Comparison of ENCODE assay signal across 16 cellular contexts in genomic region chr1:51964309-51964696, GRCh38. TPM values are rescaled to one million over a fixed set of nuclear protein-coding genes. Genes with fewer than 3 reads are reported as not detected.
DNase-seq lines count a peak whose midpoint lies in the region; ATAC-seq, FAIRE-seq and TF ChIP-seq lines count a peak whose summit lies in the region.
"Had no signal": no experiment of that assay in that cellular context is flagged by ENCODE, and none has a peak within 500 bp of the region (broad histone marks: within the 10 kb centered on the region; RNA-seq: fewer than 3 reads in every experiment).

No MANE protein-coding gene starts in this region.

- WGBS in A549 (ENCODE audit: missing lambda C conversion rate), result 96% methylated on average over 4 of the region's 4 CpGs
- 89% methylated on average over 4 of the region's 4 CpGs; no CpG with 5 or more reads in 1 of the 2 experiments for WGBS in IMR-90 (ENCODE audit: extremely low coverage in 2 of 2, insufficient read length in 1 of 2), 2 experiments
- 92 to 96% methylated on average over 4 of the region's 4 CpGs for WGBS in endodermal cell (ENCODE audit: insufficient coverage in 1 of 2, insufficient read length in 1 of 2), 2 experiments

- H3K18ac ChIP-seq in IMR-90 (ENCODE audit: low read depth, low read length), result peak overlapping the region; percentile 42; the same call in 1 of the 2 replicates

- H3K4me3 Mint-ChIP-seq in endodermal cell, result no peak overlapping the region
- no peak overlapping the region for H3K4me3 Mint-ChIP-seq in activated naive CD4-positive, alpha-beta T cell treated with anti-CD3 and anti-CD28 coated beads, Interleukin-2, amount 10 ng/mL, durations not matched to agents 7 days and 5 days
- H3K4me3 Mint-ChIP-seq: CD4-positive, CD25-positive, alpha-beta regulatory T cell; H9 had no signal

- peaks cover 9% of the 10 kb centered on the region for H3K9me1 ChIP-seq in IMR-90 (ENCODE audit: insufficient read depth, low read length)

- no peaks in the 10 kb centered on the region for H3K9me2 ChIP-seq in PC-9 (ENCODE audit: insufficient read depth)

- no peak for TF ChIP-seq EP300 in A549 (IDR thresholded peaks at IDR 0.05)

- no peak overlapping the region for H2AFZ ChIP-seq in IMR-90 (replicated peaks; ENCODE audit: low read length, poor library complexity)
- peak overlapping the region; percentile 63; the same call in 1 of the 2 replicates for H2AFZ ChIP-seq in PC-9
- H2AFZ ChIP-seq: GM23248 had no signal

- dilution Hi-C loops in IMR-90 (cut with HindIII; ENCODE audit: low sequenced_read_pairs, unreplicated experiment), result no loop called here

- H4K8ac ChIP-seq in IMR-90 (ENCODE audit: low read depth in 2 of 2, low read length in 2 of 2), result peak overlapping the region in 1 of 2 experiments; percentile 77; a peak in 2 of 4 replicates

- no peak overlapping the region for H3K4ac ChIP-seq in IMR-90 (ENCODE audit: low read depth, low read length)

- no peak overlapping the region for H2BK20ac ChIP-seq in IMR-90 (ENCODE audit: low read depth, low read length)

- H3K4me1 Mint-ChIP-seq in endodermal cell, result peaks cover 38% of the 10 kb centered on the region
- H3K4me1 Mint-ChIP-seq in activated naive CD4-positive, alpha-beta T cell treated with anti-CD3 and anti-CD28 coated beads, Interleukin-2, amount 10 ng/mL, durations not matched to agents 7 days and 5 days, result no peaks in the 10 kb centered on the region
- H3K4me1 Mint-ChIP-seq: CD4-positive, CD25-positive, alpha-beta regulatory T cell had no signal

- no peak overlapping the region for H3K4me3 ChIP-seq in A549
- no peak overlapping the region for H3K4me3 ChIP-seq in IMR-90 (ENCODE audit: insufficient read depth, low read depth, low read length)
- H3K4me3 ChIP-seq in PC-9, result no peak overlapping the region
- peak overlapping the region; percentile 32 for H3K4me3 ChIP-seq in endodermal cell (ENCODE audit: low read length)
- H3K4me3 ChIP-seq: BLaER1 treated with 17β-estradiol and CSF1 and Interleukin-3, amounts not matched to agents 10 nM and 100 nM; GM23248 had no signal

- no peak overlapping the region for H2BK120ac ChIP-seq in IMR-90 (ENCODE audit: low read depth, low read length)

- no peaks in the 10 kb centered on the region for H3K9me3 Mint-ChIP-seq in endodermal cell
- H3K9me3 Mint-ChIP-seq in activated naive CD4-positive, alpha-beta T cell treated with anti-CD3 and anti-CD28 coated beads, Interleukin-2, amount 10 ng/mL, durations not matched to agents 7 days and 5 days, result no peaks in the 10 kb centered on the region
- H3K9me3 Mint-ChIP-seq: CD4-positive, CD25-positive, alpha-beta regulatory T cell; H9 had no signal

- no peak overlapping the region for H3K27ac Mint-ChIP-seq in endodermal cell
- H3K27ac Mint-ChIP-seq in activated naive CD4-positive, alpha-beta T cell treated with anti-CD3 and anti-CD28 coated beads, Interleukin-2, amount 10 ng/mL, durations not matched to agents 7 days and 5 days, result no peak overlapping the region
- H3K27ac Mint-ChIP-seq: CD4-positive, CD25-positive, alpha-beta regulatory T cell; H9 had no signal

- H3K79me1 ChIP-seq in IMR-90 (ENCODE audit: low read depth in 1 of 2, low read length in 2 of 2), result peaks cover 58 to 82% of the 10 kb centered on the region in 2 experiments

- H2BK15ac ChIP-seq in IMR-90 (ENCODE audit: low read depth, low read length), result no peak overlapping the region

- no peaks in the 10 kb centered on the region for H3F3A ChIP-seq in PC-9 (ENCODE audit: insufficient read depth, low read depth)

- CTCF ChIA-PET in A549 (lab: Yijun Ruan, JAX) (no interaction called here), IMR-90 (lab: Yijun Ruan, JAX) (no interaction called here), PC-9 (lab: Charles Lee) (no interaction called here)
- CTCF ChIA-PET in activated naive CD4-positive, alpha-beta T cell treated with anti-CD3 and anti-CD28 coated beads, Interleukin-2, amount 10 ng/mL, durations not matched to agents 7 days and 5 days (lab: Charles Lee), result no interaction called here

- H3K27me3 ChIP-seq in IMR-90 (ENCODE audit: control insufficient read depth, insufficient read depth, low read length) (no peaks in the 10 kb centered on the region), PC-9 (ENCODE audit: insufficient read depth, low read depth) (no peaks in the 10 kb centered on the region), endodermal cell (ENCODE audit: control insufficient read depth, insufficient read depth, low read length, poor library complexity, severe bottlenecking) (no peaks in the 10 kb centered on the region)

- no peak overlapping the region for H3K56ac ChIP-seq in IMR-90 (ENCODE audit: extremely low read depth, insufficient read depth, low read length)

- H4K20me1 ChIP-seq in IMR-90 (ENCODE audit: insufficient read depth, low read length) (no peaks in the 10 kb centered on the region), PC-9 (ENCODE audit: insufficient read depth) (no peaks in the 10 kb centered on the region)
- H4K20me1 ChIP-seq: BLaER1 treated with 17β-estradiol and CSF1 and Interleukin-3, amounts not matched to agents 10 nM and 100 nM had no signal

- H3K23ac ChIP-seq in IMR-90 (ENCODE audit: low read depth, low read length), result 0 out of 2 replicates have a peak overlapping the region, but pooled peaks have one; percentile 6

- ATAC-seq in A549 (no peak), IMR-90 (ENCODE audit: low read depth) (no peak), HG03159 (IDR thresholded peaks at IDR 0.05; ENCODE audit: unreplicated experiment) (no peak), GM19395 (IDR thresholded peaks at IDR 0.05; ENCODE audit: unreplicated experiment) (no peak)

- H3K36me3 ChIP-seq in IMR-90 (ENCODE audit: control insufficient read depth, insufficient read depth, low read length), result peaks cover 15% of the 10 kb centered on the region
- H3K36me3 ChIP-seq in PC-9 (ENCODE audit: low read depth), result no peaks in the 10 kb centered on the region
- peaks cover 33% of the 10 kb centered on the region for H3K36me3 ChIP-seq in endodermal cell (ENCODE audit: control insufficient read depth, insufficient read depth, low read length)
- H3K36me3 ChIP-seq: BLaER1 treated with 17β-estradiol and CSF1 and Interleukin-3, amounts not matched to agents 10 nM and 100 nM had no signal

- H3K9me3 ChIP-seq in A549, result no peaks in the 10 kb centered on the region
- peaks cover 2% of the 10 kb centered on the region; the same call in 1 of the 2 replicates for H3K9me3 ChIP-seq in IMR-90 (ENCODE audit: control insufficient read depth, insufficient read depth, low read length)
- H3K9me3 ChIP-seq in PC-9 (ENCODE audit: insufficient read depth, low read depth), result 0 out of 2 replicates have a peak, but pooled peaks cover 5% of the 10 kb centered on the region
- H3K9me3 ChIP-seq in endodermal cell (ENCODE audit: control insufficient read depth, low read length), result peaks cover 5% of the 10 kb centered on the region
- H3K9me3 ChIP-seq: BLaER1 treated with 17β-estradiol and CSF1 and Interleukin-3, amounts not matched to agents 10 nM and 100 nM had no signal

- no peak for DNase-seq in A549 (ENCODE audit: low read depth in 1 of 2, low spot score in 1 of 2)
- no peak for DNase-seq in IMR-90
- DNase-seq in PC-9, result no peak
- no peak for DNase-seq in endodermal cell
- no peak for DNase-seq in activated naive CD4-positive, alpha-beta T cell treated with anti-CD3 and anti-CD28 coated beads, Interleukin-2, amount 10 ng/mL, durations not matched to agents 7 days and 5 days
- DNase-seq in T1000 (lab: John Stamatoyannopoulos, UW), result no peak
- DNase-seq: 8988T; ACHN; CD4-positive, CD25-positive, alpha-beta regulatory T cell; GM23248; H9 had no signal

- TF ChIP-seq POLR2A in A549 (IDR thresholded peaks at IDR 0.05; ENCODE audit: low read length) (no peak), IMR-90 (IDR thresholded peaks at IDR 0.05; ENCODE audit: low read depth, low read length) (no peak)

- H3K36me3 Mint-ChIP-seq in endodermal cell (ENCODE audit: low read depth), result peaks cover 32% of the 10 kb centered on the region
- H3K36me3 Mint-ChIP-seq in activated naive CD4-positive, alpha-beta T cell treated with anti-CD3 and anti-CD28 coated beads, Interleukin-2, amount 10 ng/mL, durations not matched to agents 7 days and 5 days, result no peaks in the 10 kb centered on the region
- H3K36me3 Mint-ChIP-seq: CD4-positive, CD25-positive, alpha-beta regulatory T cell had no signal

- no peak overlapping the region for H4K91ac ChIP-seq in IMR-90 (ENCODE audit: insufficient read depth, low read depth, low read length)

- no peak for FAIRE-seq in A549 (lab: Jason Lieb, UNC)
- FAIRE-seq: GM18507, GM19239 had no signal

- H3K27ac ChIP-seq in A549, result peak overlapping the region; percentile 48 to 65; a peak in 4 of 6 replicates
- no peak overlapping the region for H3K27ac ChIP-seq in IMR-90 (ENCODE audit: insufficient read depth, low read length)
- H3K27ac ChIP-seq in PC-9, result no peak overlapping the region
- peak overlapping the region; percentile 16 for H3K27ac ChIP-seq in endodermal cell (ENCODE audit: low read depth, low read length)

- BruUV-seq in IMR-90 (replicated peaks; lab: Mats Ljungman, UMichigan) (no TSS peak), PC-9 (replicated peaks; lab: Mats Ljungman, UMichigan) (no TSS peak)

- POLR2A ChIA-PET in A549 (lab: Yijun Ruan, JAX) (no interaction called here), IMR-90 (lab: Charles Lee; ENCODE audit: unreplicated experiment) (no interaction called here), PC-9 (lab: Charles Lee; ENCODE audit: unreplicated experiment) (no interaction called here)

- peak overlapping the region; percentile 42; the same call in 1 of the 2 replicates for H4K5ac ChIP-seq in IMR-90 (ENCODE audit: low read depth, low read length)

- TF ChIP-seq CTCF in A549 (IDR thresholded peaks at IDR 0.05) (no peak), IMR-90 (conservative IDR thresholded peaks at IDR 0.05; ENCODE audit: low read depth, low read length) (no peak), PC-9 (conservative IDR thresholded peaks at IDR 0.05) (no peak), endodermal cell (conservative IDR thresholded peaks at IDR 0.05) (no peak)

- H3K14ac ChIP-seq in IMR-90 (replicated peaks; ENCODE audit: low read depth, low read length), result peak overlapping the region; percentile 11

- H3K79me2 ChIP-seq in PC-9 (ENCODE audit: low read depth), result no peaks in the 10 kb centered on the region

- intact Hi-C loops in IMR-90 (cut with micrococcal nuclease), result no loop called here
- intact Hi-C loops in PC-9 (cut with micrococcal nuclease; ENCODE audit: unreplicated experiment), result no loop called here

- no peaks in the 10 kb centered on the region for H3K27me3 Mint-ChIP-seq in endodermal cell (ENCODE audit: insufficient read depth)
- H3K27me3 Mint-ChIP-seq in activated naive CD4-positive, alpha-beta T cell treated with anti-CD3 and anti-CD28 coated beads, Interleukin-2, amount 10 ng/mL, durations not matched to agents 7 days and 5 days, result peaks cover 9% of the 10 kb centered on the region

- H3K4me1 ChIP-seq in A549 (peaks cover 22% of the 10 kb centered on the region), IMR-90 (ENCODE audit: control insufficient read depth, insufficient read depth, low read length) (peaks cover 14% of the 10 kb centered on the region), PC-9 (replicated peaks; ENCODE audit: insufficient read depth) (no peaks in the 10 kb centered on the region; the same call in 1 of the 2 replicates), endodermal cell (ENCODE audit: control insufficient read depth, insufficient read depth, low read length) (peaks cover 26% of the 10 kb centered on the region)

- peak overlapping the region; percentile 6; the same call in 1 of the 2 replicates for H2AK5ac ChIP-seq in IMR-90 (ENCODE audit: low read depth, low read length)

- H3K9ac ChIP-seq in IMR-90 (ENCODE audit: low read depth, low read length), result no peak overlapping the region
- peak overlapping the region; percentile 36 for H3K9ac ChIP-seq in endodermal cell (ENCODE audit: extremely low read depth, low read length, poor library complexity, severe bottlenecking)
- H3K9ac ChIP-seq: BLaER1 treated with 17β-estradiol and CSF1 and Interleukin-3, amounts not matched to agents 10 nM and 100 nM; GM23248 had no signal

- TF ChIP-seq RAD21 in A549 (conservative IDR thresholded peaks at IDR 0.05 in 1 of 2, IDR thresholded peaks at IDR 0.05 in 1 of 2) (no peak), IMR-90 (IDR thresholded peaks at IDR 0.05; ENCODE audit: low read length) (no peak)

- peak overlapping the region; percentile 85 for H2BK5ac ChIP-seq in IMR-90 (ENCODE audit: low read depth, low read length, poor library complexity, severe bottlenecking)

- H3K4me2 ChIP-seq in A549, result 0 out of 3 replicates have a peak overlapping the region, but pooled peaks have one; percentile 17
- H3K4me2 ChIP-seq in IMR-90 (ENCODE audit: low read depth, low read length), result no peak overlapping the region
- no peak overlapping the region for H3K4me2 ChIP-seq in PC-9

- no peak overlapping the region for H2AK9ac ChIP-seq in IMR-90 (replicated peaks; ENCODE audit: low read depth, low read length, poor library complexity)

- in situ Hi-C loops in IMR-90 (cut with MboI; ENCODE audit: low sequenced_read_pairs), result no loop called here

RNA-seq across cellular contexts. Expression of gene RAB3B, which starts 26.2 kb away (rescaled TPM):
- polyA plus RNA-seq in A549 (2011; rRNA removed), result 6.9 and 7.9 TPM in 2 replicates
- polyA plus RNA-seq in A549 (2012; cell fraction: cytosol; rRNA removed), result 1.6 and 2.2 TPM in 2 replicates
- polyA plus RNA-seq in A549 (2012; cell fraction: nucleus; rRNA removed), result 1.2 and 1.9 TPM in 2 replicates
- polyA plus RNA-seq in A549 (2017; fragmentation: RNase III; extraction: RNeasy Plus Mini Kit Qiagen cat#74134 plus additional on column Dnase treatment), result 10.9 to 15.1 TPM (median 13.6 TPM) in 3 replicates
- polyA minus RNA-seq in A549 (2011; rRNA and poly(A)+ RNA removed), result 12.5 and 13.5 TPM in 2 replicates
- 78.5 and 91.9 TPM in 2 replicates for total RNA-seq in IMR-90 (2012; rRNA removed)
- 31.4 and 33.6 TPM in 2 replicates for polyA plus RNA-seq in IMR-90 (2012; rRNA removed)
- 10.6 and 11.3 TPM in 2 replicates for polyA plus RNA-seq in IMR-90 (2012; cell fraction: cytosol; rRNA removed)
- 6.3 and 19.7 TPM in 2 replicates for polyA plus RNA-seq in IMR-90 (2012; cell fraction: nucleus; rRNA removed; ENCODE audit: low replicate concordance)
- 2.4 and 2.6 TPM in 2 replicates for total RNA-seq in PC-9 (2021)
- total RNA-seq in endodermal cell, result 10 to 100 TPM; 58.1 to 66.0 TPM
- 14.6 TPM for polyA plus RNA-seq in endodermal cell (2013, experiment 1 of 2)
- polyA plus RNA-seq in endodermal cell (2013, experiment 2 of 2), result 16.6 TPM
- total RNA-seq: CD4-positive, CD25-positive, alpha-beta regulatory T cell had no signal
- polyA plus RNA-seq: CD4-positive, CD25-positive, alpha-beta regulatory T cell had no signal

Comparison
In these comparisons a context has a peak if more than half of its experiments do, and no peak if none do; other contexts are left out.
1. H3K27ac ChIP-seq: peak in A549 (2 of 2) and endodermal cell (single experiment); none in IMR-90 (single experiment) and PC-9 (single experiment).
2. RNA of gene RAB3B, which starts 26.2 kb away (total RNA-seq): 78.5 to 91.9 TPM in IMR-90 and 58.1 to 66.0 TPM in endodermal cell; 2.4 to 2.6 TPM in PC-9; every median in the first group is over 10 times any median in the second.